ENCODE assay signal across 1 cellular context in the genomic region with DNA sequence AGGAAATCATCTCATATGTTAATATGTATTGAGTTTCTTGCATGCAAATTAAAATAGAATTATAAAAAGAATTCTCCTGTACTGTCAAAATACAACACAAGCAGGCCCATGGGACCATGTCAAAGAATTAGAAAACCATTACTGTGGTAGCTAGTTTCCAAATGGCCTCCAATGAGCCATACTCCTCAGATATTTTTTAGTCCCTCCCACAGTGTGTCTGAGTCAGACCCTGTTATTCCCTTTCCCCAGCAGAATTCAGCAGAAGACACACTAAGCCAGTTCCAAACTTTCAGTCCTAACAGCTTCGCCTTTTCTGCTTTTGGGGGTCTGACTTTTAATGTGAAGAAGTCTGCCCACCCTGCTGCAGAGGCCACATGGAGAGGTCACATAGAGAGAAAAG.
TF ChIP-seq lines count a peak whose summit lies in the region.

No MANE protein-coding gene starts in this region.

TF ChIP-seq in IMR-90, 13 proteins besides CTCF, POLR2A, EP300 and RAD21 (continued from another document):
- TF ChIP-seq MXI1 (IDR thresholded peaks at IDR 0.05; ENCODE audit: borderline replicate concordance, low read depth, low read length): no peak
- no peak for TF ChIP-seq NFE2L2 (IDR thresholded peaks at IDR 0.05; ENCODE audit: low read depth, low read length)
- TF ChIP-seq BHLHE40 (IDR thresholded peaks at IDR 0.05; ENCODE audit: low read depth, low read length): no peak
- TF ChIP-seq, protein P1, sequence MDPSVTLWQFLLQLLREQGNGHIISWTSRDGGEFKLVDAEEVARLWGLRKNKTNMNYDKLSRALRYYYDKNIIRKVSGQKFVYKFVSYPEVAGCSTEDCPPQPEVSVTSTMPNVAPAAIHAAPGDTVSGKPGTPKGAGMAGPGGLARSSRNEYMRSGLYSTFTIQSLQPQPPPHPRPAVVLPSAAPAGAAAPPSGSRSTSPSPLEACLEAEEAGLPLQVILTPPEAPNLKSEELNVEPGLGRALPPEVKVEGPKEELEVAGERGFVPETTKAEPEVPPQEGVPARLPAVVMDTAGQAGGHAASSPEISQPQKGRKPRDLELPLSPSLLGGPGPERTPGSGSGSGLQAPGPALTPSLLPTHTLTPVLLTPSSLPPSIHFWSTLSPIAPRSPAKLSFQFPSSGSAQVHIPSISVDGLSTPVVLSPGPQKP (IDR thresholded peaks at IDR 0.05; ENCODE audit: borderline replicate concordance, low read depth, low read length): no peak
- TF ChIP-seq SMC3 (IDR thresholded peaks at IDR 0.05; ENCODE audit: low read depth, low read length): no peak
- no peak for TF ChIP-seq CHD1 (IDR thresholded peaks at IDR 0.05; ENCODE audit: low read depth, low read length)
- TF ChIP-seq CEBPB (IDR thresholded peaks at IDR 0.05; ENCODE audit: low read depth, low read length): no peak
- no peak for TF ChIP-seq FOS (IDR thresholded peaks at IDR 0.05; ENCODE audit: low read depth, low read length)
- no peak for TF ChIP-seq RCOR1 (IDR thresholded peaks at IDR 0.05; ENCODE audit: insufficient replicate concordance, low read length)
- TF ChIP-seq, protein P2, sequence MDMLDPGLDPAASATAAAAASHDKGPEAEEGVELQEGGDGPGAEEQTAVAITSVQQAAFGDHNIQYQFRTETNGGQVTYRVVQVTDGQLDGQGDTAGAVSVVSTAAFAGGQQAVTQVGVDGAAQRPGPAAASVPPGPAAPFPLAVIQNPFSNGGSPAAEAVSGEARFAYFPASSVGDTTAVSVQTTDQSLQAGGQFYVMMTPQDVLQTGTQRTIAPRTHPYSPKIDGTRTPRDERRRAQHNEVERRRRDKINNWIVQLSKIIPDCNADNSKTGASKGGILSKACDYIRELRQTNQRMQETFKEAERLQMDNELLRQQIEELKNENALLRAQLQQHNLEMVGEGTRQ (IDR thresholded peaks at IDR 0.05; ENCODE audit: low read depth, low read length): no peak
